ENCODE assay signal across 1 cellular context in the genomic region with DNA sequence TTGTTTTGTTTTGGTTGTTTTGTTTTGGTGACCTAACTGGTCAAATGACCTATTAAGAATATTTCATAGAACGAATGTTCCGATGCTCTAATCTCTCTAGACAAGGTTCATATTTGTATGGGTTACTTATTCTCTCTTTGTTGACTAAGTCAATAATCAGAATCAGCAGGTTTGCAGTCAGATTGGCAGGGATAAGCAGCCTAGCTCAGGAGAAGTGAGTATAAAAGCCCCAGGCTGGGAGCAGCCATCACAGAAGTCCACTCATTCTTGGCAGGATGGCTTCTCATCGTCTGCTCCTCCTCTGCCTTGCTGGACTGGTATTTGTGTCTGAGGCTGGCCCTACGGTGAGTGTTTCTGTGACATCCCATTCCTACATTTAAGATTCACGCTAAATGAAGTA.
TF ChIP-seq lines count a peak whose summit lies in the region.

A gene (plus strand): TSS at position 250 of the 400 bp plus-strand sequence. CDS start 26 bp downstream, at position 276.

TF ChIP-seq in HepG2, 621 proteins besides CTCF, POLR2A, EP300 and RAD21 (continued from another document and continues in another):
- TF ChIP-seq, protein P1, sequence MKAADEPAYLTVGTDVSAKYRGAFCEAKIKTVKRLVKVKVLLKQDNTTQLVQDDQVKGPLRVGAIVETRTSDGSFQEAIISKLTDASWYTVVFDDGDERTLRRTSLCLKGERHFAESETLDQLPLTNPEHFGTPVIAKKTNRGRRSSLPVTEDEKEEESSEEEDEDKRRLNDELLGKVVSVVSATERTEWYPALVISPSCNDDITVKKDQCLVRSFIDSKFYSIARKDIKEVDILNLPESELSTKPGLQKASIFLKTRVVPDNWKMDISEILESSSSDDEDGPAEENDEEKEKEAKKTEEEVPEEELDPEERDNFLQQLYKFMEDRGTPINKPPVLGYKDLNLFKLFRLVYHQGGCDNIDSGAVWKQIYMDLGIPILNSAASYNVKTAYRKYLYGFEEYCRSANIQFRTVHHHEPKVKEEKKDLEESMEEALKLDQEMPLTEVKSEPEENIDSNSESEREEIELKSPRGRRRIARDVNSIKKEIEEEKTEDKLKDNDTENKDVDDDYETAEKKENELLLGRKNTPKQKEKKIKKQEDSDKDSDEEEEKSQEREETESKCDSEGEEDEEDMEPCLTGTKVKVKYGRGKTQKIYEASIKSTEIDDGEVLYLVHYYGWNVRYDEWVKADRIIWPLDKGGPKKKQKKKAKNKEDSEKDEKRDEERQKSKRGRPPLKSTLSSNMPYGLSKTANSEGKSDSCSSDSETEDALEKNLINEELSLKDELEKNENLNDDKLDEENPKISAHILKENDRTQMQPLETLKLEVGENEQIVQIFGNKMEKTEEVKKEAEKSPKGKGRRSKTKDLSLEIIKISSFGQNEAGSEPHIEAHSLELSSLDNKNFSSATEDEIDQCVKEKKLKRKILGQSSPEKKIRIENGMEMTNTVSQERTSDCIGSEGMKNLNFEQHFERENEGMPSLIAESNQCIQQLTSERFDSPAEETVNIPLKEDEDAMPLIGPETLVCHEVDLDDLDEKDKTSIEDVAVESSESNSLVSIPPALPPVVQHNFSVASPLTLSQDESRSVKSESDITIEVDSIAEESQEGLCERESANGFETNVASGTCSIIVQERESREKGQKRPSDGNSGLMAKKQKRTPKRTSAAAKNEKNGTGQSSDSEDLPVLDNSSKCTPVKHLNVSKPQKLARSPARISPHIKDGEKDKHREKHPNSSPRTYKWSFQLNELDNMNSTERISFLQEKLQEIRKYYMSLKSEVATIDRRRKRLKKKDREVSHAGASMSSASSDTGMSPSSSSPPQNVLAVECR (CRISPR knock-in tag; IDR thresholded peaks at IDR 0.05; ENCODE audit: borderline replicate concordance) = peak; percentile 16; the same call in 1 of the 2 replicates
- TF ChIP-seq, protein P2, sequence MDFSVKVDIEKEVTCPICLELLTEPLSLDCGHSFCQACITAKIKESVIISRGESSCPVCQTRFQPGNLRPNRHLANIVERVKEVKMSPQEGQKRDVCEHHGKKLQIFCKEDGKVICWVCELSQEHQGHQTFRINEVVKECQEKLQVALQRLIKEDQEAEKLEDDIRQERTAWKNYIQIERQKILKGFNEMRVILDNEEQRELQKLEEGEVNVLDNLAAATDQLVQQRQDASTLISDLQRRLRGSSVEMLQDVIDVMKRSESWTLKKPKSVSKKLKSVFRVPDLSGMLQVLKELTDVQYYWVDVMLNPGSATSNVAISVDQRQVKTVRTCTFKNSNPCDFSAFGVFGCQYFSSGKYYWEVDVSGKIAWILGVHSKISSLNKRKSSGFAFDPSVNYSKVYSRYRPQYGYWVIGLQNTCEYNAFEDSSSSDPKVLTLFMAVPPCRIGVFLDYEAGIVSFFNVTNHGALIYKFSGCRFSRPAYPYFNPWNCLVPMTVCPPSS (IDR thresholded peaks at IDR 0.05) = no peak
- TF ChIP-seq JUNB (CRISPR knock-in tag; IDR thresholded peaks at IDR 0.05; ENCODE audit: borderline replicate concordance) (no peak), GATA4 (IDR thresholded peaks at IDR 0.05; ENCODE audit: borderline replicate concordance, low read depth) (peak; percentile 54; the same call in 1 of the 2 replicates), SRSF4 (IDR thresholded peaks at IDR 0.05; ENCODE audit: low read depth, low read length, poor library complexity, severe bottlenecking) (no peak), SAP130 (CRISPR knock-in tag; IDR thresholded peaks at IDR 0.05; ENCODE audit: low read depth) (peak; percentile 60), ZFP41 (CRISPR knock-in tag; IDR thresholded peaks at IDR 0.05; ENCODE audit: borderline replicate concordance) (no peak), ISX (CRISPR knock-in tag; conservative IDR thresholded peaks at IDR 0.05) (no peak), AHR (CRISPR knock-in tag; IDR thresholded peaks at IDR 0.05) (no peak), SKI (IDR thresholded peaks at IDR 0.05; ENCODE audit: partially characterized antibody) (peak; percentile 24), SP4 (CRISPR knock-in tag; IDR thresholded peaks at IDR 0.05) (no peak), ZNF326 (CRISPR knock-in tag; IDR thresholded peaks at IDR 0.05; ENCODE audit: borderline replicate concordance) (no peak), HHEX (CRISPR knock-in tag; IDR thresholded peaks at IDR 0.05) (no peak), FLYWCH1 (CRISPR knock-in tag; IDR thresholded peaks at IDR 0.05) (no peak), ZNF180 (CRISPR knock-in tag; IDR thresholded peaks at IDR 0.05; ENCODE audit: borderline replicate concordance, low read depth) (no peak), PRMT3 (CRISPR knock-in tag; IDR thresholded peaks at IDR 0.05; ENCODE audit: borderline replicate concordance, low read depth) (no peak), KMT2A (CRISPR knock-in tag; IDR thresholded peaks at IDR 0.05) (no peak), KLF15 (CRISPR knock-in tag; IDR thresholded peaks at IDR 0.05; ENCODE audit: borderline replicate concordance) (no peak), ZNF543 (CRISPR knock-in tag; IDR thresholded peaks at IDR 0.05) (no peak), ZNF569 (CRISPR knock-in tag; IDR thresholded peaks at IDR 0.05; ENCODE audit: borderline replicate concordance) (no peak), ZNF274 (CRISPR knock-in tag; IDR thresholded peaks at IDR 0.05) (no peak), MAFF (IDR thresholded peaks at IDR 0.05; ENCODE audit: low read depth, low read length) (peak; percentile 49), ZBTB3 (CRISPR knock-in tag; IDR thresholded peaks at IDR 0.05; ENCODE audit: borderline replicate concordance, low read depth) (no peak), ZFY (CRISPR knock-in tag; IDR thresholded peaks at IDR 0.05) (0 out of 2 replicates have a peak, but pooled peaks have one; percentile 30), ZNF746 (CRISPR knock-in tag; IDR thresholded peaks at IDR 0.05) (no peak), ZMYM3 (CRISPR knock-in tag; IDR thresholded peaks at IDR 0.05) (no peak), ZNF33A (CRISPR knock-in tag; IDR thresholded peaks at IDR 0.05; ENCODE audit: borderline replicate concordance) (no peak)
- TF ChIP-seq, protein P3, sequence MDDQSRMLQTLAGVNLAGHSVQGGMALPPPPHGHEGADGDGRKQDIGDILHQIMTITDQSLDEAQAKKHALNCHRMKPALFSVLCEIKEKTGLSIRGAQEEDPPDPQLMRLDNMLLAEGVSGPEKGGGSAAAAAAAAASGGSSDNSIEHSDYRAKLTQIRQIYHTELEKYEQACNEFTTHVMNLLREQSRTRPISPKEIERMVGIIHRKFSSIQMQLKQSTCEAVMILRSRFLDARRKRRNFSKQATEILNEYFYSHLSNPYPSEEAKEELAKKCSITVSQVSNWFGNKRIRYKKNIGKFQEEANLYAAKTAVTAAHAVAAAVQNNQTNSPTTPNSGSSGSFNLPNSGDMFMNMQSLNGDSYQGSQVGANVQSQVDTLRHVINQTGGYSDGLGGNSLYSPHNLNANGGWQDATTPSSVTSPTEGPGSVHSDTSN (CRISPR knock-in tag; IDR thresholded peaks at IDR 0.05; ENCODE audit: borderline replicate concordance) = no peak
- TF ChIP-seq, protein P4, sequence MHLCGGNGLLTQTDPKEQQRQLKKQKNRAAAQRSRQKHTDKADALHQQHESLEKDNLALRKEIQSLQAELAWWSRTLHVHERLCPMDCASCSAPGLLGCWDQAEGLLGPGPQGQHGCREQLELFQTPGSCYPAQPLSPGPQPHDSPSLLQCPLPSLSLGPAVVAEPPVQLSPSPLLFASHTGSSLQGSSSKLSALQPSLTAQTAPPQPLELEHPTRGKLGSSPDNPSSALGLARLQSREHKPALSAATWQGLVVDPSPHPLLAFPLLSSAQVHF (CRISPR knock-in tag; IDR thresholded peaks at IDR 0.05) = no peak
- TF ChIP-seq, protein P5, sequence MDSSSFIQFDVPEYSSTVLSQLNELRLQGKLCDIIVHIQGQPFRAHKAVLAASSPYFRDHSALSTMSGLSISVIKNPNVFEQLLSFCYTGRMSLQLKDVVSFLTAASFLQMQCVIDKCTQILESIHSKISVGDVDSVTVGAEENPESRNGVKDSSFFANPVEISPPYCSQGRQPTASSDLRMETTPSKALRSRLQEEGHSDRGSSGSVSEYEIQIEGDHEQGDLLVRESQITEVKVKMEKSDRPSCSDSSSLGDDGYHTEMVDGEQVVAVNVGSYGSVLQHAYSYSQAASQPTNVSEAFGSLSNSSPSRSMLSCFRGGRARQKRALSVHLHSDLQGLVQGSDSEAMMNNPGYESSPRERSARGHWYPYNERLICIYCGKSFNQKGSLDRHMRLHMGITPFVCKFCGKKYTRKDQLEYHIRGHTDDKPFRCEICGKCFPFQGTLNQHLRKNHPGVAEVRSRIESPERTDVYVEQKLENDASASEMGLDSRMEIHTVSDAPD (CRISPR knock-in tag; IDR thresholded peaks at IDR 0.05) = peak; percentile 63; the same call in 1 of the 2 replicates
- TF ChIP-seq, protein P6, sequence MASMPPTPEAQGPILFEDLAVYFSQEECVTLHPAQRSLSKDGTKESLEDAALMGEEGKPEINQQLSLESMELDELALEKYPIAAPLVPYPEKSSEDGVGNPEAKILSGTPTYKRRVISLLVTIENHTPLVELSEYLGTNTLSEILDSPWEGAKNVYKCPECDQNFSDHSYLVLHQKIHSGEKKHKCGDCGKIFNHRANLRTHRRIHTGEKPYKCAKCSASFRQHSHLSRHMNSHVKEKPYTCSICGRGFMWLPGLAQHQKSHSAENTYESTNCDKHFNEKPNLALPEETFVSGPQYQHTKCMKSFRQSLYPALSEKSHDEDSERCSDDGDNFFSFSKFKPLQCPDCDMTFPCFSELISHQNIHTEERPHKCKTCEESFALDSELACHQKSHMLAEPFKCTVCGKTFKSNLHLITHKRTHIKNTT (CRISPR knock-in tag; IDR thresholded peaks at IDR 0.05) = no peak
- TF ChIP-seq, protein P7, sequence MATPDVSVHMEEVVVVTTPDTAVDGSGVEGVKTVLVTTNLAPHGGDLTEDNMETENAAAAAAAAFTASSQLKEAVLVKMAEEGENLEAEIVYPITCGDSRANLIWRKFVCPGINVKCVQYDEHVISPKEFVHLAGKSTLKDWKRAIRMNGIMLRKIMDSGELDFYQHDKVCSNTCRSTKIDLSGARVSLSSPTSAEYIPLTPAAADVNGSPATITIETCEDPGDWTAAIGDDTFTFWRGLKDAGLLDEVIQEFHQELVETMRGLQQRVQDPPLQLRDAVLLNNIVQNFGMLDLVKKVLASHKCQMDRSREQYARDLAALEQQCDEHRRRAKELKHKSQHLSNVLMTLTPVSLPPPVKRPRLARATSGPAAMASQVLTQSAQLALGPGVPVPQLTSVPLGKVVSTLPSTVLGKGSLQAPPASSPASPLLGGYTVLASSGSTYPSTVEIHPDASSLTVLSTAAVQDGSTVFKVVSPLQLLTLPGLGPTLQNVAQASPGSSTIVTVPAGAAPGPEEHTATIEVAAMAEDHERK (CRISPR knock-in tag; IDR thresholded peaks at IDR 0.05; ENCODE audit: low read depth) = no peak
- TF ChIP-seq, protein P8, sequence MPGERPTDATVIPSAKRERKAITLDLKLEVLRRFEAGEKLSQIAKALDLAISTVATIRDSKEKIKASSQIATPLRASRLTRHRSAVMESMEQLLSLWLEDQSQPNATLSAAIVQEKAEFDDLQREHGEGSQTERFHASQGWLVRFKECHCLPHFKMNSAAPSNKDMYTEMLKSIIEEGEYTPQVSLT (CRISPR knock-in tag; IDR thresholded peaks at IDR 0.05; ENCODE audit: borderline replicate concordance, low read depth) = no peak
- TF ChIP-seq, protein P9, sequence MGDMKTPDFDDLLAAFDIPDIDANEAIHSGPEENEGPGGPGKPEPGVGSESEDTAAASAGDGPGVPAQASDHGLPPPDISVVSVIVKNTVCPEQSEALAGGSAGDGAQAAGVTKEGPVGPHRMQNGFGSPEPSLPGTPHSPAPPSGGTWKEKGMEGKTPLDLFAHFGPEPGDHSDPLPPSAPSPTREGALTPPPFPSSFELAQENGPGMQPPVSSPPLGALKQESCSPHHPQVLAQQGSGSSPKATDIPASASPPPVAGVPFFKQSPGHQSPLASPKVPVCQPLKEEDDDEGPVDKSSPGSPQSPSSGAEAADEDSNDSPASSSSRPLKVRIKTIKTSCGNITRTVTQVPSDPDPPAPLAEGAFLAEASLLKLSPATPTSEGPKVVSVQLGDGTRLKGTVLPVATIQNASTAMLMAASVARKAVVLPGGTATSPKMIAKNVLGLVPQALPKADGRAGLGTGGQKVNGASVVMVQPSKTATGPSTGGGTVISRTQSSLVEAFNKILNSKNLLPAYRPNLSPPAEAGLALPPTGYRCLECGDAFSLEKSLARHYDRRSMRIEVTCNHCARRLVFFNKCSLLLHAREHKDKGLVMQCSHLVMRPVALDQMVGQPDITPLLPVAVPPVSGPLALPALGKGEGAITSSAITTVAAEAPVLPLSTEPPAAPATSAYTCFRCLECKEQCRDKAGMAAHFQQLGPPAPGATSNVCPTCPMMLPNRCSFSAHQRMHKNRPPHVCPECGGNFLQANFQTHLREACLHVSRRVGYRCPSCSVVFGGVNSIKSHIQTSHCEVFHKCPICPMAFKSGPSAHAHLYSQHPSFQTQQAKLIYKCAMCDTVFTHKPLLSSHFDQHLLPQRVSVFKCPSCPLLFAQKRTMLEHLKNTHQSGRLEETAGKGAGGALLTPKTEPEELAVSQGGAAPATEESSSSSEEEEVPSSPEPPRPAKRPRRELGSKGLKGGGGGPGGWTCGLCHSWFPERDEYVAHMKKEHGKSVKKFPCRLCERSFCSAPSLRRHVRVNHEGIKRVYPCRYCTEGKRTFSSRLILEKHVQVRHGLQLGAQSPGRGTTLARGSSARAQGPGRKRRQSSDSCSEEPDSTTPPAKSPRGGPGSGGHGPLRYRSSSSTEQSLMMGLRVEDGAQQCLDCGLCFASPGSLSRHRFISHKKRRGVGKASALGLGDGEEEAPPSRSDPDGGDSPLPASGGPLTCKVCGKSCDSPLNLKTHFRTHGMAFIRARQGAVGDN (CRISPR knock-in tag; IDR thresholded peaks at IDR 0.05) = no peak
- TF ChIP-seq, protein P10, sequence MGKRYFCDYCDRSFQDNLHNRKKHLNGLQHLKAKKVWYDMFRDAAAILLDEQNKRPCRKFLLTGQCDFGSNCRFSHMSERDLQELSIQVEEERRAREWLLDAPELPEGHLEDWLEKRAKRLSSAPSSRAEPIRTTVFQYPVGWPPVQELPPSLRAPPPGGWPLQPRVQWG (CRISPR knock-in tag; IDR thresholded peaks at IDR 0.05; ENCODE audit: borderline replicate concordance, low read depth) = no peak
- TF ChIP-seq, protein P11, sequence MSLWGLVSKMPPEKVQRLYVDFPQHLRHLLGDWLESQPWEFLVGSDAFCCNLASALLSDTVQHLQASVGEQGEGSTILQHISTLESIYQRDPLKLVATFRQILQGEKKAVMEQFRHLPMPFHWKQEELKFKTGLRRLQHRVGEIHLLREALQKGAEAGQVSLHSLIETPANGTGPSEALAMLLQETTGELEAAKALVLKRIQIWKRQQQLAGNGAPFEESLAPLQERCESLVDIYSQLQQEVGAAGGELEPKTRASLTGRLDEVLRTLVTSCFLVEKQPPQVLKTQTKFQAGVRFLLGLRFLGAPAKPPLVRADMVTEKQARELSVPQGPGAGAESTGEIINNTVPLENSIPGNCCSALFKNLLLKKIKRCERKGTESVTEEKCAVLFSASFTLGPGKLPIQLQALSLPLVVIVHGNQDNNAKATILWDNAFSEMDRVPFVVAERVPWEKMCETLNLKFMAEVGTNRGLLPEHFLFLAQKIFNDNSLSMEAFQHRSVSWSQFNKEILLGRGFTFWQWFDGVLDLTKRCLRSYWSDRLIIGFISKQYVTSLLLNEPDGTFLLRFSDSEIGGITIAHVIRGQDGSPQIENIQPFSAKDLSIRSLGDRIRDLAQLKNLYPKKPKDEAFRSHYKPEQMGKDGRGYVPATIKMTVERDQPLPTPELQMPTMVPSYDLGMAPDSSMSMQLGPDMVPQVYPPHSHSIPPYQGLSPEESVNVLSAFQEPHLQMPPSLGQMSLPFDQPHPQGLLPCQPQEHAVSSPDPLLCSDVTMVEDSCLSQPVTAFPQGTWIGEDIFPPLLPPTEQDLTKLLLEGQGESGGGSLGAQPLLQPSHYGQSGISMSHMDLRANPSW (CRISPR knock-in tag; IDR thresholded peaks at IDR 0.05; ENCODE audit: borderline replicate concordance) = no peak
- TF ChIP-seq, protein P12, sequence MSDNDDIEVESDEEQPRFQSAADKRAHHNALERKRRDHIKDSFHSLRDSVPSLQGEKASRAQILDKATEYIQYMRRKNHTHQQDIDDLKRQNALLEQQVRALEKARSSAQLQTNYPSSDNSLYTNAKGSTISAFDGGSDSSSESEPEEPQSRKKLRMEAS (IDR thresholded peaks at IDR 0.05) = no peak
